16 cellular contexts compared by ENCODE assay signal in genomic region chr9:73845539-73845938, GRCh38.
DNase-seq lines count a peak whose midpoint lies in the region; ATAC-seq lines count a peak whose summit lies in the region.
"Had no signal": no experiment of that assay in that cellular context is flagged by ENCODE, and none has a peak within 500 bp of the region (broad histone marks: within the 10 kb centered on the region; RNA-seq: fewer than 3 reads in every experiment).

No MANE protein-coding gene starts in this region.

- H3K9me3 ChIP-seq in SJSA1 (replicated peaks): no peaks in the 10 kb centered on the region
- H3K9me3 ChIP-seq: ascending aorta, esophagus muscularis mucosa, heart right ventricle, left lung, prostate gland, tibial nerve had no signal

- H3K36me3 ChIP-seq in SJSA1: no peaks in the 10 kb centered on the region
- H3K36me3 ChIP-seq: ascending aorta, esophagus muscularis mucosa, heart right ventricle, left lung, prostate gland, tibial nerve had no signal

- peak; percentile 93 for ATAC-seq in GM18520 (IDR thresholded peaks at IDR 0.05; ENCODE audit: unreplicated experiment)
- peak; percentile 97 for ATAC-seq in GM21717 (IDR thresholded peaks at IDR 0.05; ENCODE audit: unreplicated experiment)
- ATAC-seq in HG03103 (IDR thresholded peaks at IDR 0.05; ENCODE audit: low read depth, unreplicated experiment): peak; percentile 52
- ATAC-seq: activated CD8-positive, alpha-beta T cell treated with anti-CD3 and anti-CD28 coated beads for 36 hours; heart right ventricle; left lung had no signal

- DNase-seq in SJSA1 (ENCODE audit: low read depth in 1 of 2, low spot score in 2 of 2): no peak
- no peak for DNase-seq in NCI-H226
- DNase-seq in DMS53 (lab: John Stamatoyannopoulos, UW): no peak
- no peak for DNase-seq in kidney glomerular epithelial cell (lab: John Stamatoyannopoulos, UW)
- DNase-seq in activated T-cell treated with anti-CD3 and anti-CD28 coated beads, Interleukin-2, amount 50 U/mL, for 48 hours: no peak
- DNase-seq: activated CD8-positive, alpha-beta T cell treated with anti-CD3 and anti-CD28 coated beads for 36 hours; heart right ventricle; left lung had no signal

- no peak overlapping the region for H3K4me3 ChIP-seq in SJSA1
- H3K4me3 ChIP-seq: ascending aorta, coronary artery, esophagus muscularis mucosa, heart right ventricle, left lung, prostate gland, tibial nerve had no signal

- peak overlapping the region; percentile 49 for H3K27ac ChIP-seq in SJSA1
- H3K27ac ChIP-seq: ascending aorta, coronary artery, esophagus muscularis mucosa, heart right ventricle, left lung, prostate gland, tibial nerve had no signal

- 0 out of 2 replicates have a peak, but pooled peaks cover 3% of the 10 kb centered on the region for H3K27me3 ChIP-seq in SJSA1 (replicated peaks)
- H3K27me3 ChIP-seq: ascending aorta, esophagus muscularis mucosa, heart right ventricle, left lung, tibial nerve had no signal

- H3K4me1 ChIP-seq in SJSA1 (replicated peaks): peaks cover 8% of the 10 kb centered on the region
- H3K4me1 ChIP-seq: ascending aorta, esophagus muscularis mucosa, heart right ventricle, left lung, prostate gland, tibial nerve had no signal
